1 cellular context compared by ENCODE assay signal in genomic region chr17:14488958-14489550, GRCh38.
TF ChIP-seq lines count a peak whose summit lies in the region.

No MANE protein-coding gene starts in this region.

TF ChIP-seq in HepG2, 621 proteins besides CTCF, POLR2A, EP300 and RAD21 (continued from another document):
- TF ChIP-seq MAFF (IDR thresholded peaks at IDR 0.05; ENCODE audit: low read depth, low read length) (peak; percentile 41; the same call in 1 of the 2 replicates), ELF3 (CRISPR knock-in tag; IDR thresholded peaks at IDR 0.05) (no peak)
